9 cellular contexts compared by ENCODE assay signal in genomic region chr2:8303322-8303832, GRCh38.
A peak's percentile ranks its signal among the peaks of the same experiment; 100 is the strongest.
DNase-seq lines count a peak whose midpoint lies in the region; ATAC-seq, FAIRE-seq and TF ChIP-seq lines count a peak whose summit lies in the region.
"Had no signal": no experiment of that assay in that cellular context is flagged by ENCODE, and none has a peak within 500 bp of the region (broad histone marks: within the 10 kb centered on the region; RNA-seq: fewer than 3 reads in every experiment).

No MANE protein-coding gene starts in this region.

- ATAC-seq in HepG2, result no peak
- ATAC-seq in HG03520 (IDR thresholded peaks at IDR 0.05; ENCODE audit: unreplicated experiment), result peak; percentile 66
- ATAC-seq in esophagus mucosa, result peak; percentile 28
- ATAC-seq in foreskin keratinocyte, result no peak

- H3K27me3 ChIP-seq in liver (ENCODE audit: control insufficient read depth in 4 of 4, insufficient read depth in 4 of 4, low read length in 3 of 4), result no peaks in the 10 kb centered on the region
- H3K27me3 ChIP-seq in HepG2 (ENCODE audit: control insufficient read depth in 1 of 2, insufficient read depth in 2 of 2, low read length in 2 of 2), result peaks cover 1 to 18% of the 10 kb centered on the region in 2 experiments; a peak in 2 of 5 replicates
- H3K27me3 ChIP-seq in PC-9 (ENCODE audit: insufficient read depth, low read depth), result peaks cover 51% of the 10 kb centered on the region
- no peaks in the 10 kb centered on the region for H3K27me3 ChIP-seq in foreskin keratinocyte
- H3K27me3 ChIP-seq: breast epithelium had no signal

- peak overlapping the region; percentile 33 for H3K4me3 Mint-ChIP-seq in activated CD4-positive, alpha-beta T cell treated with anti-CD3 and anti-CD28 coated beads, Interleukin-2, amount 10 ng/mL, durations not matched to agents 7 days and 5 days

- H3K27me3 Mint-ChIP-seq in activated CD4-positive, alpha-beta T cell treated with anti-CD3 and anti-CD28 coated beads, Interleukin-2, amount 10 ng/mL, durations not matched to agents 7 days and 5 days, result peaks cover 2% of the 10 kb centered on the region

- H3K9ac ChIP-seq in liver (ENCODE audit: low read depth in 1 of 2, low read length in 2 of 2) (no peak overlapping the region), HepG2 (ENCODE audit: insufficient read depth, low read depth, low read length) (no peak overlapping the region)

- H4K20me1 ChIP-seq in HepG2 (ENCODE audit: insufficient read depth, low read length), result no peaks in the 10 kb centered on the region
- H4K20me1 ChIP-seq in PC-9 (ENCODE audit: insufficient read depth), result no peaks in the 10 kb centered on the region; the same call in 1 of the 2 replicates

- POLR2A ChIA-PET in HepG2 (lab: Yijun Ruan, JAX) (no interaction called here), PC-9 (lab: Charles Lee; ENCODE audit: unreplicated experiment) (no interaction called here)
- POLR2A ChIA-PET in activated CD4-positive, alpha-beta T cell treated with anti-CD3 and anti-CD28 coated beads, Interleukin-2, amount 10 ng/mL, durations not matched to agents 7 days and 5 days (lab: Charles Lee), result interaction anchor here (0.6 to 0.7 kb wide), 2 partner anchors 1121 to 1427 kb away, joined by 3 to 4 read pairs; no protein-coding TSS in a partner anchor

- no peak overlapping the region for H2AFZ ChIP-seq in HepG2 (ENCODE audit: low read length)
- H2AFZ ChIP-seq in PC-9, result no peak overlapping the region

- H3K4me3 ChIP-seq in liver (ENCODE audit: low read depth in 1 of 3, low read length in 3 of 3) (no peak overlapping the region), HepG2 (replicated peaks in 1 of 3; ENCODE audit: insufficient read depth in 1 of 3, low read depth in 2 of 3, low read length in 3 of 3) (no peak overlapping the region), PC-9 (no peak overlapping the region)
- H3K4me3 ChIP-seq: breast epithelium had no signal

- intact Hi-C loops in HepG2 (cut with micrococcal nuclease; ENCODE audit: unreplicated experiment), result no loop called here
- intact Hi-C loops in PC-9 (cut with micrococcal nuclease; ENCODE audit: unreplicated experiment), result no loop called here

- TF ChIP-seq RAD21 in liver (IDR thresholded peaks at IDR 0.05) (peak in 1 of 2 donors; percentile 8), HepG2 (CRISPR knock-in tag; IDR thresholded peaks at IDR 0.05) (no peak)

- H3K4me1 ChIP-seq in liver (ENCODE audit: control insufficient read depth in 4 of 4, insufficient read depth in 4 of 4, low read length in 3 of 4), result peaks cover 5 to 24% (median 14%) of the 10 kb centered on the region in 4 donors
- no peaks in the 10 kb centered on the region for H3K4me1 ChIP-seq in HepG2 (ENCODE audit: insufficient read depth, low read length)
- H3K4me1 ChIP-seq in PC-9 (replicated peaks; ENCODE audit: insufficient read depth), result no peaks in the 10 kb centered on the region
- H3K4me1 ChIP-seq in foreskin keratinocyte, result no peaks in the 10 kb centered on the region
- H3K4me1 ChIP-seq: breast epithelium had no signal

- peak overlapping the region; percentile 80 for H3K27ac Mint-ChIP-seq in activated CD4-positive, alpha-beta T cell treated with anti-CD3 and anti-CD28 coated beads, Interleukin-2, amount 10 ng/mL, durations not matched to agents 7 days and 5 days

- no peaks in the 10 kb centered on the region for H3F3A ChIP-seq in PC-9 (ENCODE audit: insufficient read depth, low read depth)

- peaks cover 28% of the 10 kb centered on the region for H3K36me3 Mint-ChIP-seq in activated CD4-positive, alpha-beta T cell treated with anti-CD3 and anti-CD28 coated beads, Interleukin-2, amount 10 ng/mL, durations not matched to agents 7 days and 5 days (ENCODE audit: low read depth)

- DNase-seq in HepG2 (ENCODE audit: low spot score) (no peak), PC-9 (no peak), foreskin keratinocyte (no peak)
- DNase-seq in activated CD4-positive, alpha-beta T cell treated with anti-CD3 and anti-CD28 coated beads, Interleukin-2, amount 10 ng/mL, durations not matched to agents 7 days and 5 days, result peak; percentile 78
- peak; percentile 63 for DNase-seq in stimulated activated CD4-positive, alpha-beta T cell treated with anti-CD3 and anti-CD28 coated beads, Interleukin-1b, Interleukin-23, amount 100 ng/mL, for 48 hours

- no peak for TF ChIP-seq EP300 in HepG2 (IDR thresholded peaks at IDR 0.05; ENCODE audit: low read depth in 2 of 2, low read length in 2 of 2)
- TF ChIP-seq EP300 in HepG2 (CRISPR knock-in tag; IDR thresholded peaks at IDR 0.05; ENCODE audit: borderline replicate concordance), result no peak

- no peaks in the 10 kb centered on the region for H3K79me2 ChIP-seq in HepG2 (ENCODE audit: insufficient read depth, low read length)
- H3K79me2 ChIP-seq in PC-9 (ENCODE audit: low read depth), result no peaks in the 10 kb centered on the region

- no peak for TF ChIP-seq CTCF in liver (IDR thresholded peaks at IDR 0.05; ENCODE audit: low read depth, low read length, missing input control)
- no peak for TF ChIP-seq CTCF in HepG2 (CRISPR knock-in tag; IDR thresholded peaks at IDR 0.05)
- no peak for TF ChIP-seq CTCF in PC-9 (conservative IDR thresholded peaks at IDR 0.05)
- TF ChIP-seq CTCF in foreskin keratinocyte (conservative IDR thresholded peaks at IDR 0.05), result no peak

- no peaks in the 10 kb centered on the region for H3K9me2 ChIP-seq in PC-9 (ENCODE audit: insufficient read depth)

- no peak for FAIRE-seq in HepG2 (lab: Jason Lieb, UNC)

- in situ Hi-C loops in HepG2 (cut with HindIII; ENCODE audit: extremely low pct_ligation_motif_present, low pct_unique_long_range_greater_than_20kb), result no loop called here

- H3K4me2 ChIP-seq in HepG2 (ENCODE audit: low read depth, low read length), result no peak overlapping the region
- no peak overlapping the region for H3K4me2 ChIP-seq in PC-9

- H3K9me3 Mint-ChIP-seq in activated CD4-positive, alpha-beta T cell treated with anti-CD3 and anti-CD28 coated beads, Interleukin-2, amount 10 ng/mL, durations not matched to agents 7 days and 5 days, result peaks cover 22% of the 10 kb centered on the region

- 75% methylated on average over 10 of the region's 10 CpGs for WGBS in liver
- WGBS in HepG2 (ENCODE audit: low lambda C conversion rate), result 41% methylated on average over 10 of the region's 10 CpGs

- BruUV-seq in HepG2 (replicated peaks; lab: Mats Ljungman, UMichigan), result no TSS peak
- no TSS peak for BruUV-seq in PC-9 (replicated peaks; lab: Mats Ljungman, UMichigan)

- H3K36me3 ChIP-seq in liver (ENCODE audit: control insufficient read depth in 4 of 4, insufficient read depth in 3 of 4, low read depth in 1 of 4, low read length in 3 of 4), result no peaks in the 10 kb centered on the region
- H3K36me3 ChIP-seq in HepG2 (replicated peaks in 1 of 2; ENCODE audit: control insufficient read depth in 1 of 2, insufficient read depth in 2 of 2, low read length in 2 of 2), result no peaks in the 10 kb centered on the region
- H3K36me3 ChIP-seq in PC-9 (ENCODE audit: low read depth), result no peaks in the 10 kb centered on the region
- H3K36me3 ChIP-seq: breast epithelium had no signal

- H3K27ac ChIP-seq in liver (ENCODE audit: low read depth in 1 of 2, low read length in 2 of 2) (no peak overlapping the region), HepG2 (ENCODE audit: extremely low read length, insufficient read depth, low read length) (no peak overlapping the region), PC-9 (no peak overlapping the region), foreskin keratinocyte (no peak overlapping the region)

- CTCF ChIA-PET in HepG2 (lab: Yijun Ruan, JAX; ENCODE audit: low intra/inter-chr PET ratio, low total read pairs), result no interaction called here
- CTCF ChIA-PET in activated CD4-positive, alpha-beta T cell treated with anti-CD3 and anti-CD28 coated beads, Interleukin-2, amount 10 ng/mL, durations not matched to agents 7 days and 5 days (lab: Charles Lee), result interaction anchor here (0.6 to 2.2 kb wide), 4 partner anchors 7 to 577 kb away, joined by 3 to 7 read pairs (median 4); no protein-coding TSS in a partner anchor
- CTCF ChIA-PET in PC-9 (lab: Charles Lee), result no interaction called here

- H3K9me3 ChIP-seq in liver (ENCODE audit: control insufficient read depth in 4 of 4, low read length in 3 of 4) (no peaks in the 10 kb centered on the region), HepG2 (ENCODE audit: low read length) (no peaks in the 10 kb centered on the region), PC-9 (ENCODE audit: insufficient read depth, low read depth) (no peaks in the 10 kb centered on the region)
- H3K9me3 ChIP-seq: breast epithelium had no signal

- H3K4me1 Mint-ChIP-seq in activated CD4-positive, alpha-beta T cell treated with anti-CD3 and anti-CD28 coated beads, Interleukin-2, amount 10 ng/mL, durations not matched to agents 7 days and 5 days, result peaks cover 78% of the 10 kb centered on the region

- TF ChIP-seq POLR2A in HepG2 (IDR thresholded peaks at IDR 0.05; ENCODE audit: insufficient read depth in 1 of 2, low read depth in 2 of 2, low read length in 2 of 2), result no peak

TF ChIP-seq in HepG2, 621 proteins besides CTCF, POLR2A, EP300 and RAD21 (continues in another document):
- TF ChIP-seq CREB3 (CRISPR knock-in tag; IDR thresholded peaks at IDR 0.05), result no peak
- TF ChIP-seq, protein P1, sequence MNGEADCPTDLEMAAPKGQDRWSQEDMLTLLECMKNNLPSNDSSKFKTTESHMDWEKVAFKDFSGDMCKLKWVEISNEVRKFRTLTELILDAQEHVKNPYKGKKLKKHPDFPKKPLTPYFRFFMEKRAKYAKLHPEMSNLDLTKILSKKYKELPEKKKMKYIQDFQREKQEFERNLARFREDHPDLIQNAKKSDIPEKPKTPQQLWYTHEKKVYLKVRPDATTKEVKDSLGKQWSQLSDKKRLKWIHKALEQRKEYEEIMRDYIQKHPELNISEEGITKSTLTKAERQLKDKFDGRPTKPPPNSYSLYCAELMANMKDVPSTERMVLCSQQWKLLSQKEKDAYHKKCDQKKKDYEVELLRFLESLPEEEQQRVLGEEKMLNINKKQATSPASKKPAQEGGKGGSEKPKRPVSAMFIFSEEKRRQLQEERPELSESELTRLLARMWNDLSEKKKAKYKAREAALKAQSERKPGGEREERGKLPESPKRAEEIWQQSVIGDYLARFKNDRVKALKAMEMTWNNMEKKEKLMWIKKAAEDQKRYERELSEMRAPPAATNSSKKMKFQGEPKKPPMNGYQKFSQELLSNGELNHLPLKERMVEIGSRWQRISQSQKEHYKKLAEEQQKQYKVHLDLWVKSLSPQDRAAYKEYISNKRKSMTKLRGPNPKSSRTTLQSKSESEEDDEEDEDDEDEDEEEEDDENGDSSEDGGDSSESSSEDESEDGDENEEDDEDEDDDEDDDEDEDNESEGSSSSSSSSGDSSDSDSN (CRISPR knock-in tag; IDR thresholded peaks at IDR 0.05), result no peak

Comparison
In these comparisons a context has a peak if more than half of its experiments do, and no peak if none do; other contexts are left out.
1. ATAC-seq: peak in HG03520 (single experiment) and esophagus mucosa (single experiment); none in HepG2 (single experiment) and foreskin keratinocyte (single experiment).
2. DNase-seq: peak in activated CD4-positive, alpha-beta T cell treated with anti-CD3 and anti-CD28 coated beads, Interleukin-2, amount 10 ng/mL, durations not matched to agents 7 days and 5 days (single experiment) and stimulated activated CD4-positive, alpha-beta T cell treated with anti-CD3 and anti-CD28 coated beads, Interleukin-1b, Interleukin-23, amount 100 ng/mL, for 48 hours (single experiment); none in HepG2 (single experiment), PC-9 (0 of 2) and foreskin keratinocyte (0 of 2).